Comparison of ENCODE assay signal across 11 cellular contexts in genomic region chr10:80185522-80186299, GRCh38. TPM values are rescaled to one million over a fixed set of nuclear protein-coding genes. Genes with fewer than 3 reads are reported as not detected.
A peak's percentile ranks its signal among the peaks of the same experiment; 100 is the strongest.
DNase-seq lines count a peak whose midpoint lies in the region; ATAC-seq and TF ChIP-seq lines count a peak whose summit lies in the region.
"Had no signal": no experiment of that assay in that cellular context is flagged by ENCODE, and none has a peak within 500 bp of the region (broad histone marks: within the 10 kb centered on the region; RNA-seq: fewer than 3 reads in every experiment).

No MANE protein-coding gene starts in this region.

- in situ Hi-C loops in transverse colon (cut with MboI; ENCODE audit: low pct_ligation_motif_present in 1 of 4, low pct_unique_long_range_greater_than_20kb in 1 of 4, low sequenced_read_pairs in 3 of 4) = no loop called here

- TF ChIP-seq CTCF in hepatocyte (IDR thresholded peaks at IDR 0.05; ENCODE audit: poor library complexity) = no peak
- no peak for TF ChIP-seq CTCF in transverse colon (IDR thresholded peaks at IDR 0.05)
- no peak for TF ChIP-seq CTCF in lower leg skin (IDR thresholded peaks at IDR 0.05)

- WGBS in hepatocyte (ENCODE audit: low lambda C conversion rate, missing lambda C conversion rate) = 92% methylated on average over 5 of the region's 5 CpGs
- WGBS in transverse colon (ENCODE audit: low coverage in 1 of 2), 2 donors = 72 to 83% methylated on average over 3 to 5 of the region's 5 CpGs
- WGBS in lower leg skin, 2 donors = 86 to 87% methylated on average over 5 of the region's 5 CpGs

- no peak for TF ChIP-seq EP300 in transverse colon (IDR thresholded peaks at IDR 0.05; ENCODE audit: low read depth)

- peaks cover 8% of the 10 kb centered on the region for H3K4me1 ChIP-seq in hepatocyte (ENCODE audit: insufficient read depth)
- peaks cover 43 to 62% (median 51%) of the 10 kb centered on the region in 4 donors for H3K4me1 ChIP-seq in transverse colon

- no peak overlapping the region for H3K4me3 Mint-ChIP-seq in activated naive CD4-positive, alpha-beta T cell treated with anti-CD3 and anti-CD28 coated beads, Interleukin-2, amount 50 U/mL, for 24 hours
- peak overlapping the region; percentile 79 for H3K4me3 Mint-ChIP-seq in activated T-helper 17 cell treated with anti-CD3 and anti-CD28 coated beads, Interleukin-2, amount 50 U/mL, for 72 hours
- H3K4me3 Mint-ChIP-seq: nephron had no signal

- H3K36me3 Mint-ChIP-seq in activated naive CD4-positive, alpha-beta T cell treated with anti-CD3 and anti-CD28 coated beads, Interleukin-2, amount 50 U/mL, for 24 hours = no peaks in the 10 kb centered on the region
- peaks cover 73% of the 10 kb centered on the region for H3K36me3 Mint-ChIP-seq in activated T-helper 17 cell treated with anti-CD3 and anti-CD28 coated beads, Interleukin-2, amount 50 U/mL, for 72 hours (ENCODE audit: low read depth)

- intact Hi-C loops in transverse colon (cut with DNase I; ENCODE audit: low total_unique reads) = loop anchor here (5.0 kb wide), 1 partner anchor 1133 kb away; no protein-coding TSS in a partner anchor
- intact Hi-C loops in lower leg skin (cut with DNase I; ENCODE audit: low total_unique reads) = no loop called here

- H3K4me3 ChIP-seq in hepatocyte = no peak overlapping the region
- H3K4me3 ChIP-seq in transverse colon = no peak overlapping the region
- H3K4me3 ChIP-seq in lower leg skin (ENCODE audit: low read depth, poor library complexity, severe bottlenecking) = no peak overlapping the region

- H4K20me1 ChIP-seq in hepatocyte (ENCODE audit: insufficient read depth, poor library complexity, severe bottlenecking) = peaks cover 96% of the 10 kb centered on the region

- peaks cover 100% of the 10 kb centered on the region for H3K79me2 ChIP-seq in hepatocyte

- H2AFZ ChIP-seq in hepatocyte = no peak overlapping the region

- DNase-seq in activated naive CD4-positive, alpha-beta T cell (lab: John Stamatoyannopoulos, UW) = no peak
- DNase-seq in hepatocyte (ENCODE audit: low spot score) (no peak), transverse colon (no peak), germinal center (ENCODE audit: low spot score) (no peak), T1000 (lab: John Stamatoyannopoulos, UW) (no peak), lower leg skin (ENCODE audit: low spot score in 2 of 2) (no peak)
- DNase-seq: NCI-H2171 treated with DMSO at 0.1 percent for 48 hours, OCI-M1 had no signal

- no peak overlapping the region for H3K4me2 ChIP-seq in hepatocyte

- H3K4me1 Mint-ChIP-seq in activated naive CD4-positive, alpha-beta T cell treated with anti-CD3 and anti-CD28 coated beads, Interleukin-2, amount 50 U/mL, for 24 hours = peaks cover 93% of the 10 kb centered on the region
- H3K4me1 Mint-ChIP-seq in activated T-helper 17 cell treated with anti-CD3 and anti-CD28 coated beads, Interleukin-2, amount 50 U/mL, for 72 hours = peaks cover 67% of the 10 kb centered on the region

- H3K36me3 ChIP-seq in hepatocyte (replicated peaks; ENCODE audit: insufficient read depth, low read depth) = no peaks in the 10 kb centered on the region
- H3K36me3 ChIP-seq in transverse colon = peaks cover 0 to 3% (median 0%) of the 10 kb centered on the region in 4 donors

- H3K27ac Mint-ChIP-seq in activated naive CD4-positive, alpha-beta T cell treated with anti-CD3 and anti-CD28 coated beads, Interleukin-2, amount 50 U/mL, for 24 hours = peak overlapping the region; percentile 79
- peak overlapping the region; percentile 91 for H3K27ac Mint-ChIP-seq in activated T-helper 17 cell treated with anti-CD3 and anti-CD28 coated beads, Interleukin-2, amount 50 U/mL, for 72 hours
- H3K27ac Mint-ChIP-seq: nephron had no signal

- no peaks in the 10 kb centered on the region for H3K27me3 ChIP-seq in hepatocyte
- no peaks in the 10 kb centered on the region for H3K27me3 ChIP-seq in transverse colon

- no peaks in the 10 kb centered on the region for H3K9me3 ChIP-seq in hepatocyte (ENCODE audit: low read depth)
- no peaks in the 10 kb centered on the region for H3K9me3 ChIP-seq in transverse colon

- H3K27ac ChIP-seq in hepatocyte (peak overlapping the region; percentile 38), transverse colon (peak overlapping the region in 3 of 4 donors; percentile 80 to 87 (median 82))

- H3K27me3 Mint-ChIP-seq in activated naive CD4-positive, alpha-beta T cell treated with anti-CD3 and anti-CD28 coated beads, Interleukin-2, amount 50 U/mL, for 24 hours = no peaks in the 10 kb centered on the region
- H3K27me3 Mint-ChIP-seq in activated T-helper 17 cell treated with anti-CD3 and anti-CD28 coated beads, Interleukin-2, amount 50 U/mL, for 72 hours = no peaks in the 10 kb centered on the region

- no peaks in the 10 kb centered on the region for H3K9me3 Mint-ChIP-seq in activated naive CD4-positive, alpha-beta T cell treated with anti-CD3 and anti-CD28 coated beads, Interleukin-2, amount 50 U/mL, for 24 hours
- H3K9me3 Mint-ChIP-seq in activated T-helper 17 cell treated with anti-CD3 and anti-CD28 coated beads, Interleukin-2, amount 50 U/mL, for 72 hours = no peaks in the 10 kb centered on the region

- TF ChIP-seq POLR2A in transverse colon (IDR thresholded peaks at IDR 0.05) (no peak), lower leg skin (IDR thresholded peaks at IDR 0.05) (no peak)

- no peak for ATAC-seq in activated T-helper 17 cell treated with anti-CD3 and anti-CD28 coated beads, Interleukin-2, amount 50 U/mL, for 72 hours (replicated peaks)

- H3K9me2 ChIP-seq in hepatocyte (replicated peaks; ENCODE audit: insufficient read depth) = no peaks in the 10 kb centered on the region

RNA-seq across cellular contexts. Expression of gene ANXA11, which starts 19.6 kb away (rescaled TPM):
- 100 to 1,000 TPM; 184 to 275 TPM for total RNA-seq in activated T-helper 17 cell treated with anti-CD3 and anti-CD28 coated beads, Interleukin-2, amount 50 U/mL, for 72 hours
- total RNA-seq in hepatocyte = 88.1 and 92.8 TPM in 2 replicates
- 168 and 184 TPM in 2 replicates for polyA plus RNA-seq in hepatocyte
- total RNA-seq in transverse colon = 100 to 1,000 TPM; 134 to 247 (median 219) TPM
- 100 to 1,000 TPM in 2 of 4 donors, 10 to 100 TPM in 2; 68.4 to 109 (median 100) TPM for total RNA-seq in lower leg skin

RNA-seq across cellular contexts. Expression of gene PLAC9, which starts 53.2 kb away (rescaled TPM):
- total RNA-seq in activated T-helper 17 cell treated with anti-CD3 and anti-CD28 coated beads, Interleukin-2, amount 50 U/mL, for 72 hours = not detected
- total RNA-seq in hepatocyte = 11.4 and 14.8 TPM in 2 replicates
- polyA plus RNA-seq in hepatocyte = 83.3 and 92.9 TPM in 2 replicates
- 1 to 10 TPM in 3 of 4 donors, not detected in 1; 1.7 to 6.6 (median 5.7) TPM for total RNA-seq in transverse colon
- 10 to 100 TPM in 1 of 4 donors, 1 to 10 TPM in 3; 1.3 to 17.4 (median 8.5) TPM for total RNA-seq in lower leg skin
